Comparison of ENCODE assay signal across 23 cellular contexts in the genomic region with DNA sequence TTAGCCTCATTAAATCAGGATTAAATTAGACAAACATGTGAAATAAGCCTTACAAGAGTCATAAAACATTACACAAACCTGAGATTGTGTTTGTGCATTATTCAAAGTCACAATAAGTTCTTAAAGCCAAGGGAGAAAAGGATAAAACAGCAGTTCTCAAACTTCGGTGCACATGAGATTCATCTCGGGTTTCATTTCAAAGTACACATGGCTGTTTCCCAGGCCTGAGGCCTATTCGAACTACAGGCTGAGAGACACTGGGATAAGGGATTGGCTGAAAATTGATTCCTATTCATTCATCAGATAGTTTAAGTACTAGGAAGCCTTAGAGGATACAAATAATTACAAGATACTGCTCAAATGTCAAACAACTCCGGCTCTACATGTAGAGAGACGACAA. TPM values are rescaled to one million over a fixed set of nuclear protein-coding genes. Genes with fewer than 3 reads are reported as not detected.
DNase-seq lines count a peak whose midpoint lies in the region; TF ChIP-seq lines count a peak whose summit lies in the region.
"Had no signal": no experiment of that assay in that cellular context is flagged by ENCODE, and none has a peak within 500 bp of the region (broad histone marks: within the 10 kb centered on the region; RNA-seq: fewer than 3 reads in every experiment).

No MANE protein-coding gene starts in this region.

- no peaks in the 10 kb centered on the region for H3K36me3 ChIP-seq in liver (ENCODE audit: control insufficient read depth in 4 of 4, insufficient read depth in 3 of 4, low read depth in 1 of 4, low read length in 3 of 4)
- H3K36me3 ChIP-seq: BE2C; BLaER1 treated with 17β-estradiol and CSF1 and Interleukin-3, amounts not matched to agents 10 nM and 100 nM had no signal

- no peak overlapping the region for H3K4me3 ChIP-seq in liver (ENCODE audit: low read depth in 1 of 3, low read length in 3 of 3)
- H3K4me3 ChIP-seq: A549; BLaER1 treated with 17β-estradiol and CSF1 and Interleukin-3, amounts not matched to agents 10 nM and 100 nM; GM12878; GM23338 had no signal

- H3K4me1 ChIP-seq in liver (ENCODE audit: control insufficient read depth in 4 of 4, insufficient read depth in 4 of 4, low read length in 3 of 4), result peaks cover 0 to 17% (median 8%) of the 10 kb centered on the region in 4 donors
- H3K4me1 ChIP-seq: A549; BE2C; BLaER1 treated with 17β-estradiol and CSF1 and Interleukin-3, amounts not matched to agents 10 nM and 100 nM had no signal

- TF ChIP-seq CTCF in liver (IDR thresholded peaks at IDR 0.05; ENCODE audit: low read depth, low read length, missing input control), result no peak

- H3K27ac ChIP-seq in liver (ENCODE audit: low read depth in 1 of 2, low read length in 2 of 2), result no peak overlapping the region
- H3K27ac ChIP-seq: A549; BLaER1 treated with 17β-estradiol and CSF1 and Interleukin-3, amounts not matched to agents 10 nM and 100 nM had no signal

- DNase-seq in NCI-H2171 treated with DMSO at 0.1 percent for 48 hours (lab: John Stamatoyannopoulos, UW) (peak; percentile 10), NCI-H2171 (lab: John Stamatoyannopoulos, UW) (no peak), left kidney (ENCODE audit: low read depth, low spot score) (peak; percentile 7), SKM-1 treated with dmso at 0.1 percent for 144 hours (lab: John Stamatoyannopoulos, UW; ENCODE audit: unreplicated experiment) (no peak), NCI-H2227 (lab: John Stamatoyannopoulos, UW; ENCODE audit: unreplicated experiment) (no peak)
- no peak for DNase-seq in stimulated activated CD4-positive, alpha-beta T cell treated with anti-CD3 and anti-CD28 coated beads, Interleukin-4, amount 100 ng/mL, for 1 hour
- DNase-seq: 8988T; ACHN; AML-193; BE2C; CD4-positive, alpha-beta T cell; CD8-positive, alpha-beta memory T cell; DMS 273 treated with DMSO at 0.1 percent for 48 hours; DMS79; EL; GDM1; H9 had no signal

- H3K9me3 ChIP-seq in liver (ENCODE audit: control insufficient read depth in 4 of 4, low read length in 3 of 4), result no peaks in the 10 kb centered on the region
- H3K9me3 ChIP-seq: A549; BE2C; BLaER1 treated with 17β-estradiol and CSF1 and Interleukin-3, amounts not matched to agents 10 nM and 100 nM had no signal

- H3K9ac ChIP-seq in liver (ENCODE audit: low read depth in 1 of 2, low read length in 2 of 2), result no peak overlapping the region
- H3K9ac ChIP-seq: BLaER1 treated with 17β-estradiol and CSF1 and Interleukin-3, amounts not matched to agents 10 nM and 100 nM had no signal

- TF ChIP-seq RAD21 in liver (IDR thresholded peaks at IDR 0.05), result peak in 1 of 2 donors; percentile 7

- 62% methylated on average over 5 of the region's 5 CpGs for WGBS in liver

- no peaks in the 10 kb centered on the region for H3K27me3 ChIP-seq in liver (ENCODE audit: control insufficient read depth in 4 of 4, insufficient read depth in 4 of 4, low read length in 3 of 4)
- H3K27me3 ChIP-seq: BE2C; BLaER1 treated with 17β-estradiol and CSF1 and Interleukin-3, amounts not matched to agents 10 nM and 100 nM had no signal

TF ChIP-seq in liver, 16 proteins besides CTCF, POLR2A, EP300 and RAD21:
- TF ChIP-seq SP1 (IDR thresholded peaks at IDR 0.05) (no peak), ATF3 (IDR thresholded peaks at IDR 0.05) (no peak), RXRA (IDR thresholded peaks at IDR 0.05) (no peak), EGR1 (IDR thresholded peaks at IDR 0.05; ENCODE audit: low read depth in 2 of 2) (no peak), TAF1 (conservative IDR thresholded peaks at IDR 0.05) (no peak), REST (IDR thresholded peaks at IDR 0.05) (no peak), HNF4G (IDR thresholded peaks at IDR 0.05) (no peak), FOXA1 (IDR thresholded peaks at IDR 0.05) (no peak), JUND (IDR thresholded peaks at IDR 0.05) (no peak), GABPA (IDR thresholded peaks at IDR 0.05 in 1 of 2, conservative IDR thresholded peaks at IDR 0.05 in 1 of 2) (no peak), NR2F2 (IDR thresholded peaks at IDR 0.05) (no peak), HNF4A (conservative IDR thresholded peaks at IDR 0.05) (peak; percentile 8 to 31), MAX (IDR thresholded peaks at IDR 0.05) (peak; percentile 52), FOXA2 (IDR thresholded peaks at IDR 0.05) (no peak)

RNA-seq across cellular contexts. Expression of gene PROX1, which starts 35.9 kb away (rescaled TPM):
- 100 to 1,000 TPM in 1 of 2 donors, 10 to 100 TPM in 1; 23.2 to 101 TPM for total RNA-seq in liver
- polyA plus RNA-seq in liver, result 10 to 100 TPM; 18.3 to 39.4 TPM
- total RNA-seq: CD8-positive, alpha-beta memory T cell had no signal
- polyA plus RNA-seq: CD14-positive monocyte; CD8-positive, alpha-beta memory T cell had no signal

Comparison
In these comparisons a context has a peak if more than half of its experiments do, and no peak if none do; other contexts are left out.
1. DNase-seq: peak in NCI-H2171 treated with DMSO at 0.1 percent for 48 hours (single experiment) and left kidney (single experiment); none in NCI-H2171 (single experiment), SKM-1 treated with dmso at 0.1 percent for 144 hours (single experiment), NCI-H2227 (single experiment) and stimulated activated CD4-positive, alpha-beta T cell treated with anti-CD3 and anti-CD28 coated beads, Interleukin-4, amount 100 ng/mL, for 1 hour (single experiment).